Comparison of ENCODE assay signal across 21 cellular contexts in genomic region chr2:239579524-239580198, GRCh38.
DNase-seq lines count a peak whose midpoint lies in the region; ATAC-seq and TF ChIP-seq lines count a peak whose summit lies in the region.
"Had no signal": no experiment of that assay in that cellular context is flagged by ENCODE, and none has a peak within 500 bp of the region (broad histone marks: within the 10 kb centered on the region; RNA-seq: fewer than 3 reads in every experiment).

No MANE protein-coding gene starts in this region.

- peak in 1 of 2 donors; percentile 42 for DNase-seq in activated naive CD4-positive, alpha-beta T cell treated with anti-CD3 and anti-CD28 coated beads, Interleukin-2, amount 50 U/mL, for 72 hours (ENCODE audit: low spot score in 2 of 2)
- DNase-seq in activated naive CD4-positive, alpha-beta T cell treated with anti-CD3 and anti-CD28 coated beads, Interleukin-2, amount 50 U/mL, for 16 hours, result no peak
- DNase-seq in DND-41 (no peak), smooth muscle cell (lab: John Stamatoyannopoulos, UW; ENCODE audit: unreplicated experiment) (no peak), cerebellum (ENCODE audit: low spot score) (no peak)
- DNase-seq: Calu3, DMS53, NCI-H1105 treated with DMSO at 0.1 percent for 48 hours, NCI-H1694 treated with DMSO at 0.1 percent for 48 hours, NCI-H2107, NCI-H2227 treated with DMSO at 0.1 percent for 48 hours, NCI-H524, Right ventricle myocardium superior had no signal

- H2AFZ ChIP-seq in DND-41 (ENCODE audit: low read depth, low read length) (peak overlapping the region; percentile 53; the same call in 1 of the 2 replicates), smooth muscle cell (ENCODE audit: low read depth) (no peak overlapping the region)

- H3K4me3 ChIP-seq in DND-41 (ENCODE audit: low read depth in 1 of 2, low read length in 2 of 2) (no peak overlapping the region), smooth muscle cell (no peak overlapping the region)
- H3K4me3 ChIP-seq: HAP-1, Peyer's patch had no signal

- H3K79me2 ChIP-seq in DND-41 (ENCODE audit: insufficient read depth, low read length) (no peaks in the 10 kb centered on the region), smooth muscle cell (ENCODE audit: low read depth) (no peaks in the 10 kb centered on the region)

- H3K27ac ChIP-seq in DND-41 (ENCODE audit: low read length) (peak overlapping the region; percentile 57), smooth muscle cell (ENCODE audit: low read depth) (no peak overlapping the region)
- H3K27ac ChIP-seq: KMS-11, Peyer's patch had no signal

- H3K4me2 ChIP-seq in DND-41 (ENCODE audit: insufficient read depth, low read length), result no peak overlapping the region
- H3K4me2 ChIP-seq in smooth muscle cell, result peak overlapping the region; percentile 44
- H3K4me2 ChIP-seq: KMS-11 had no signal

- no peaks in the 10 kb centered on the region for H3K9me3 ChIP-seq in DND-41 (ENCODE audit: insufficient read depth, low read length, severe bottlenecking)
- no peaks in the 10 kb centered on the region for H3K9me3 ChIP-seq in smooth muscle cell (replicated peaks; ENCODE audit: low read depth)
- H3K9me3 ChIP-seq: HAP-1, Peyer's patch had no signal

- H3K4me1 Mint-ChIP-seq in activated T-helper 17 cell treated with anti-CD3 and anti-CD28 coated beads, Interleukin-2, amount 50 U/mL, for 72 hours, result peaks cover 5% of the 10 kb centered on the region

- no peaks in the 10 kb centered on the region for H3K36me3 ChIP-seq in DND-41 (ENCODE audit: insufficient read depth, low read length)
- no peaks in the 10 kb centered on the region for H3K36me3 ChIP-seq in smooth muscle cell (ENCODE audit: low read depth)
- H3K36me3 ChIP-seq: HAP-1, Peyer's patch had no signal

- TF ChIP-seq CTCF in DND-41 (IDR thresholded peaks at IDR 0.05; ENCODE audit: borderline replicate concordance, extremely low read depth, low read length, poor library complexity, severe bottlenecking), result no peak
- no peak for TF ChIP-seq CTCF in smooth muscle cell (IDR thresholded peaks at IDR 0.05; ENCODE audit: borderline replicate concordance, insufficient read depth, poor library complexity, severe bottlenecking)

- H3K27me3 Mint-ChIP-seq in activated T-helper 17 cell treated with anti-CD3 and anti-CD28 coated beads, Interleukin-2, amount 50 U/mL, for 72 hours, result no peaks in the 10 kb centered on the region
- H3K27me3 Mint-ChIP-seq: CD4-positive, alpha-beta T cell had no signal

- peak overlapping the region; percentile 3 to 12 for H3K27ac Mint-ChIP-seq in activated naive CD4-positive, alpha-beta T cell treated with anti-CD3 and anti-CD28 coated beads, Interleukin-2, amount 50 U/mL, for 72 hours
- peak overlapping the region; percentile 49 for H3K27ac Mint-ChIP-seq in activated T-helper 17 cell treated with anti-CD3 and anti-CD28 coated beads, Interleukin-2, amount 50 U/mL, for 72 hours
- H3K27ac Mint-ChIP-seq: CD4-positive, alpha-beta T cell had no signal

- H3K27me3 ChIP-seq in DND-41 (ENCODE audit: insufficient read depth, low read length, poor library complexity), result no peaks in the 10 kb centered on the region
- no peaks in the 10 kb centered on the region for H3K27me3 ChIP-seq in smooth muscle cell (ENCODE audit: low read depth)
- H3K27me3 ChIP-seq: Peyer's patch had no signal

- no peak overlapping the region for H3K4me3 Mint-ChIP-seq in activated T-helper 17 cell treated with anti-CD3 and anti-CD28 coated beads, Interleukin-2, amount 50 U/mL, for 72 hours
- H3K4me3 Mint-ChIP-seq: CD4-positive, alpha-beta T cell had no signal

- H4K20me1 ChIP-seq in DND-41 (ENCODE audit: insufficient read depth, low read length) (no peaks in the 10 kb centered on the region), smooth muscle cell (ENCODE audit: low read depth) (no peaks in the 10 kb centered on the region)

- H3F3A ChIP-seq in smooth muscle cell (ENCODE audit: low read depth), result peaks cover 8% of the 10 kb centered on the region

- no peak for ATAC-seq in activated naive CD4-positive, alpha-beta T cell treated with anti-CD3 and anti-CD28 coated beads, Interleukin-2, amount 50 U/mL, for 72 hours
- no peak for ATAC-seq in DND-41 (ENCODE audit: insufficient read depth, low read depth)
- no peak for ATAC-seq in activated T-helper 17 cell treated with anti-CD3 and anti-CD28 coated beads, Interleukin-2, amount 50 U/mL, for 72 hours (replicated peaks)
- ATAC-seq in HG03565 (IDR thresholded peaks at IDR 0.05; ENCODE audit: unreplicated experiment), result no peak
- ATAC-seq in HG03097 (IDR thresholded peaks at IDR 0.05; ENCODE audit: low FRiP score, unreplicated experiment), result no peak
- ATAC-seq: SK-N-SH treated with all-trans-retinoic acid at 6 μM for 48 hours had no signal

- no peaks in the 10 kb centered on the region for H3K36me3 Mint-ChIP-seq in activated naive CD4-positive, alpha-beta T cell treated with anti-CD3 and anti-CD28 coated beads, Interleukin-2, amount 50 U/mL, for 72 hours
- no peaks in the 10 kb centered on the region for H3K36me3 Mint-ChIP-seq in activated T-helper 17 cell treated with anti-CD3 and anti-CD28 coated beads, Interleukin-2, amount 50 U/mL, for 72 hours (ENCODE audit: low read depth)

- H3K9ac ChIP-seq in DND-41 (ENCODE audit: low read depth, low read length) (no peak overlapping the region), smooth muscle cell (ENCODE audit: low read depth) (no peak overlapping the region)
- H3K9ac ChIP-seq: KMS-11 had no signal

- 90% methylated on average over 7 of the region's 7 CpGs for WGBS in smooth muscle cell (ENCODE audit: low lambda C conversion rate)

- no peaks in the 10 kb centered on the region for H3K9me3 Mint-ChIP-seq in activated naive CD4-positive, alpha-beta T cell treated with anti-CD3 and anti-CD28 coated beads, Interleukin-2, amount 50 U/mL, for 72 hours
- H3K9me3 Mint-ChIP-seq in activated T-helper 17 cell treated with anti-CD3 and anti-CD28 coated beads, Interleukin-2, amount 50 U/mL, for 72 hours, result no peaks in the 10 kb centered on the region
- H3K9me3 Mint-ChIP-seq: CD4-positive, alpha-beta T cell had no signal

- H3K4me1 ChIP-seq in DND-41 (ENCODE audit: insufficient read depth, low read length) (peaks cover 11% of the 10 kb centered on the region; the same call in 1 of the 2 replicates), smooth muscle cell (ENCODE audit: low read depth) (peaks cover 3% of the 10 kb centered on the region)
- H3K4me1 ChIP-seq: HAP-1, Peyer's patch had no signal
